In genomic region chr9:90964101-90965020, GRCh38 we compare ENCODE assay signal across 8 cellular contexts.
DNase-seq lines count a peak whose midpoint lies in the region; ATAC-seq, FAIRE-seq and TF ChIP-seq lines count a peak whose summit lies in the region.

No MANE protein-coding gene starts in this region.

- H3K27me3 ChIP-seq in HUES48 (ENCODE audit: control insufficient read depth, insufficient read depth, low read length) (no peaks in the 10 kb centered on the region), neuronal stem cell (ENCODE audit: control insufficient read depth in 3 of 3, insufficient read depth in 3 of 3, low read depth in 1 of 3, low read length in 3 of 3) (no peaks in the 10 kb centered on the region)

- H3K18ac ChIP-seq in neuronal stem cell (ENCODE audit: low read length) = peak overlapping the region; percentile 72

- no peak for FAIRE-seq in kidney (lab: Jason Lieb, UNC)

- H2AK5ac ChIP-seq in neuronal stem cell (ENCODE audit: low read depth, low read length) = peak overlapping the region; percentile 56

- H3K4ac ChIP-seq in neuronal stem cell (ENCODE audit: low read length) = no peak overlapping the region

- H3K4me2 ChIP-seq in neuronal stem cell (ENCODE audit: insufficient read depth, low read length, poor library complexity, severe bottlenecking) = no peak overlapping the region

- H3K36me3 ChIP-seq in HUES48 (ENCODE audit: control insufficient read depth, insufficient read depth, low read length) (no peaks in the 10 kb centered on the region), neuronal stem cell (replicated peaks in 1 of 2; ENCODE audit: control insufficient read depth in 2 of 2, insufficient read depth in 2 of 2, low read length in 2 of 2) (no peaks in the 10 kb centered on the region), kidney (ENCODE audit: control insufficient read depth in 1 of 2, insufficient read depth in 2 of 2, low read length in 2 of 2) (no peaks in the 10 kb centered on the region)

- H3K4me1 ChIP-seq in HUES48 (ENCODE audit: control insufficient read depth, insufficient read depth, low read length) (peaks cover 36% of the 10 kb centered on the region), neuronal stem cell (ENCODE audit: control insufficient read depth in 2 of 2, insufficient read depth in 1 of 2, low read depth in 1 of 2, low read length in 2 of 2) (peaks cover 0 to 7% of the 10 kb centered on the region in 2 donors), kidney (ENCODE audit: control insufficient read depth in 1 of 2, insufficient read depth in 1 of 2, low read depth in 1 of 2, low read length in 2 of 2) (peaks cover 0 to 2% of the 10 kb centered on the region in 2 donors)

- intact Hi-C loops in kidney (cut with DNase I) = no loop called here

- H3K4me3 ChIP-seq in HUES48 (ENCODE audit: low read depth, low read length) = no peak overlapping the region
- peak overlapping the region; percentile 15 for H3K4me3 ChIP-seq in choroid plexus epithelial cell (ENCODE audit: low read depth, low read length)
- no peak overlapping the region for H3K4me3 ChIP-seq in neuronal stem cell (ENCODE audit: low read length in 2 of 2)
- no peak overlapping the region for H3K4me3 ChIP-seq in kidney (ENCODE audit: low read length in 2 of 2)

- DNase-seq in DMS53 (lab: John Stamatoyannopoulos, UW) (peak; percentile 94), choroid plexus epithelial cell (ENCODE audit: low read depth) (peak; percentile 34), neuronal stem cell (ENCODE audit: low spot score) (no peak), epidermal melanocyte (ENCODE audit: insufficient read length, low spot score) (no peak), OCI-M1 (lab: John Stamatoyannopoulos, UW) (no peak), kidney (no peak)

- no peaks in the 10 kb centered on the region for H3K79me1 ChIP-seq in neuronal stem cell (ENCODE audit: low read depth, low read length)

- H3K9ac ChIP-seq in HUES48 (ENCODE audit: low read depth, low read length) = no peak overlapping the region
- no peak overlapping the region for H3K9ac ChIP-seq in neuronal stem cell (ENCODE audit: low read depth, low read length, poor library complexity)
- H3K9ac ChIP-seq in kidney (ENCODE audit: low read length in 2 of 2) = no peak overlapping the region

- H4K8ac ChIP-seq in neuronal stem cell (ENCODE audit: low read depth, low read length) = no peak overlapping the region

- H2BK12ac ChIP-seq in neuronal stem cell (ENCODE audit: low read length) = no peak overlapping the region

- ATAC-seq in GM18861 (IDR thresholded peaks at IDR 0.05; ENCODE audit: unreplicated experiment) = no peak

- H3K9me3 ChIP-seq in HUES48 (ENCODE audit: control insufficient read depth, insufficient read depth, low read length) (no peaks in the 10 kb centered on the region), neuronal stem cell (replicated peaks in 1 of 2; ENCODE audit: control insufficient read depth in 2 of 2, insufficient read depth in 1 of 2, low read depth in 1 of 2, low read length in 2 of 2) (no peaks in the 10 kb centered on the region), kidney (ENCODE audit: control insufficient read depth in 1 of 2, low read length in 2 of 2) (no peaks in the 10 kb centered on the region)

- H2AFZ ChIP-seq in neuronal stem cell (ENCODE audit: low read length) = no peak overlapping the region

- no peak overlapping the region for H3K23ac ChIP-seq in neuronal stem cell (ENCODE audit: low read depth, low read length, poor library complexity)

- H3K27ac ChIP-seq in HUES48 (ENCODE audit: low read depth, low read length) (peak overlapping the region; percentile 30), neuronal stem cell (replicated peaks; ENCODE audit: low read length) (no peak overlapping the region), kidney (ENCODE audit: low read depth in 2 of 2, low read length in 2 of 2) (no peak overlapping the region)

- H2BK5ac ChIP-seq in neuronal stem cell (ENCODE audit: low read length) = no peak overlapping the region

- TF ChIP-seq CTCF in choroid plexus epithelial cell (conservative IDR thresholded peaks at IDR 0.05; ENCODE audit: low read depth, low read length) (peak; percentile 30), kidney (IDR thresholded peaks at IDR 0.05; ENCODE audit: borderline replicate concordance, extremely low read depth, insufficient read depth) (no peak)

- no peak overlapping the region for H2BK120ac ChIP-seq in neuronal stem cell (ENCODE audit: low read depth, low read length)

- WGBS in neuronal stem cell (ENCODE audit: extremely low coverage in 2 of 2, insufficient read length in 2 of 2, insufficient replicate concordance in 1 of 2), 2 donors = no CpG with 5 or more reads among the region's 26 CpGs

- no peak overlapping the region for H2BK15ac ChIP-seq in neuronal stem cell (ENCODE audit: low read length)

- peak overlapping the region; percentile 2 for H3K14ac ChIP-seq in neuronal stem cell (ENCODE audit: low read length)

- no peak overlapping the region for H4K91ac ChIP-seq in neuronal stem cell (ENCODE audit: low read depth, low read length, poor library complexity)

Comparison
In these comparisons a context has a peak if more than half of its experiments do, and no peak if none do; other contexts are left out.
1. DNase-seq: peak in DMS53 (single experiment) and choroid plexus epithelial cell (single experiment); none in neuronal stem cell (single experiment), epidermal melanocyte (single experiment), OCI-M1 (single experiment) and kidney (single experiment).